Comparison of ENCODE assay signal across 27 cellular contexts in the genomic region with DNA sequence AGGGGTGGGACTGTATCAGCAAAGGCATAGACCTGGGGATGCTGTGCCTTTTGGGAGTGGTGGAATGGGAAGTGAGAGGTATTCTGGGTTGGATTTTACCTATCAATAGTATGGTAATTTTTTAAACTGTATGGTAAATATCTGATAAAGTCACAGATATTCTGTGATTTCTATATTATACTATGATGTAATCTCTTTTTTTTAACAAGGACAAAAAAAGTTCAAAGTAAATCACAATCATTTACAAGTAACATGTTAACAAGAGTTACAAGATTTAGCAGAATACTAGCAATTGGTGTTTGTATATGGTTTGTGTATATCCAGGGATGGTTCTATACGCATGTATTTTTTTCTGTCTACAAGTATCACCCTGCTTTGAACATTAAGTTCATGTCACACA. TPM values are rescaled to one million over a fixed set of nuclear protein-coding genes. Genes with fewer than 3 reads are reported as not detected.
DNase-seq lines count a peak whose midpoint lies in the region; ATAC-seq, FAIRE-seq and TF ChIP-seq lines count a peak whose summit lies in the region.
"Had no signal": no experiment of that assay in that cellular context is flagged by ENCODE, and none has a peak within 500 bp of the region (broad histone marks: within the 10 kb centered on the region; RNA-seq: fewer than 3 reads in every experiment).

No MANE protein-coding gene starts in this region.

- no peaks in the 10 kb centered on the region for H3K4me1 Mint-ChIP-seq in endodermal cell
- H3K4me1 Mint-ChIP-seq: B cell had no signal

- no peak overlapping the region for H3K4me3 Mint-ChIP-seq in endodermal cell
- H3K4me3 Mint-ChIP-seq: B cell; CD4-positive, alpha-beta T cell; CD8-positive, alpha-beta T cell had no signal

- in situ Hi-C loops in HepG2 (cut with HindIII; ENCODE audit: extremely low pct_ligation_motif_present, low pct_unique_long_range_greater_than_20kb) = no loop called here

- no peak overlapping the region for H2AFZ ChIP-seq in HepG2 (ENCODE audit: low read length)

- H3K9ac ChIP-seq in HepG2 (ENCODE audit: insufficient read depth, low read depth, low read length) = no peak overlapping the region
- H3K9ac ChIP-seq in endodermal cell (ENCODE audit: extremely low read depth, low read length, poor library complexity, severe bottlenecking) = no peak overlapping the region
- H3K9ac ChIP-seq: BLaER1 treated with 17β-estradiol and CSF1 and Interleukin-3, amounts not matched to agents 10 nM and 100 nM had no signal

- peaks cover 0 to 15% of the 10 kb centered on the region in 2 experiments; a peak in 1 of 5 replicates for H3K36me3 ChIP-seq in HepG2 (replicated peaks in 1 of 2; ENCODE audit: control insufficient read depth in 1 of 2, insufficient read depth in 2 of 2, low read length in 2 of 2)
- H3K36me3 ChIP-seq in right lobe of liver = no peaks in the 10 kb centered on the region
- peaks cover 26% of the 10 kb centered on the region for H3K36me3 ChIP-seq in endodermal cell (ENCODE audit: control insufficient read depth, insufficient read depth, low read length)
- H3K36me3 ChIP-seq: BLaER1 treated with 17β-estradiol and CSF1 and Interleukin-3, amounts not matched to agents 10 nM and 100 nM had no signal

- H3K9me3 ChIP-seq in HepG2 (ENCODE audit: low read length) (no peaks in the 10 kb centered on the region), right lobe of liver (no peaks in the 10 kb centered on the region), endodermal cell (ENCODE audit: control insufficient read depth, low read length) (peaks cover 10% of the 10 kb centered on the region)
- H3K9me3 ChIP-seq: A549, Caco-2 had no signal

- H3K27me3 ChIP-seq in HepG2 (ENCODE audit: control insufficient read depth in 1 of 2, insufficient read depth in 2 of 2, low read length in 2 of 2) (no peaks in the 10 kb centered on the region), right lobe of liver (no peaks in the 10 kb centered on the region), endodermal cell (ENCODE audit: control insufficient read depth, insufficient read depth, low read length, poor library complexity, severe bottlenecking) (no peaks in the 10 kb centered on the region)
- H3K27me3 ChIP-seq: BLaER1 treated with 17β-estradiol and CSF1 and Interleukin-3, amounts not matched to agents 10 nM and 100 nM had no signal

- H3K4me2 ChIP-seq in HepG2 (ENCODE audit: low read depth, low read length) = no peak overlapping the region
- H3K4me2 ChIP-seq: A549; BLaER1 treated with 17β-estradiol and CSF1 and Interleukin-3, amounts not matched to agents 10 nM and 100 nM had no signal

- TF ChIP-seq CTCF in HepG2 (CRISPR knock-in tag; IDR thresholded peaks at IDR 0.05) (no peak), right lobe of liver (IDR thresholded peaks at IDR 0.05) (no peak), endodermal cell (conservative IDR thresholded peaks at IDR 0.05) (no peak)

- intact Hi-C loops in HepG2 (cut with micrococcal nuclease; ENCODE audit: unreplicated experiment) (no loop called here), right lobe of liver (cut with DNase I) (no loop called here)

- no peak for TF ChIP-seq RAD21 in HepG2 (CRISPR knock-in tag; IDR thresholded peaks at IDR 0.05)

- H3K4me3 ChIP-seq in HepG2 (replicated peaks in 1 of 3; ENCODE audit: insufficient read depth in 1 of 3, low read depth in 2 of 3, low read length in 3 of 3) (no peak overlapping the region), right lobe of liver (no peak overlapping the region), endodermal cell (ENCODE audit: low read length) (no peak overlapping the region)
- H3K4me3 ChIP-seq: A549; BLaER1 treated with 17β-estradiol and CSF1 and Interleukin-3, amounts not matched to agents 10 nM and 100 nM; GM12878 had no signal

- no peak for DNase-seq in HepG2 (ENCODE audit: low spot score)
- no peak for DNase-seq in right lobe of liver
- DNase-seq in endodermal cell = no peak
- DNase-seq in germinal center (ENCODE audit: low spot score) = no peak
- DNase-seq: AML-193; Caco-2; CD4-positive, alpha-beta T cell; CD8-positive, alpha-beta T cell; DMS 273 treated with DMSO at 0.1 percent for 48 hours; DMS153; DMS53; DMS79; DND-41; EL; GDM1 had no signal

- POLR2A ChIA-PET in HepG2 (lab: Yijun Ruan, JAX) = no interaction called here

- peaks cover 32% of the 10 kb centered on the region for H3K36me3 Mint-ChIP-seq in endodermal cell (ENCODE audit: low read depth)
- H3K36me3 Mint-ChIP-seq: CD8-positive, alpha-beta T cell had no signal

- H3K9me3 Mint-ChIP-seq in endodermal cell = peaks cover 5% of the 10 kb centered on the region
- H3K9me3 Mint-ChIP-seq: CD4-positive, alpha-beta T cell; CD8-positive, alpha-beta T cell had no signal

- peak overlapping the region; percentile 2 for H3K27ac Mint-ChIP-seq in endodermal cell
- H3K27ac Mint-ChIP-seq: B cell; CD4-positive, alpha-beta T cell; CD8-positive, alpha-beta T cell had no signal

- 97% methylated on average over 1 of the region's 1 CpG for WGBS in HepG2 (ENCODE audit: low lambda C conversion rate)
- 100% methylated on average over 1 of the region's 1 CpG for WGBS in right lobe of liver (ENCODE audit: insufficient coverage, low coverage, low lambda C conversion rate, missing lambda C conversion rate)
- 100% methylated on average over 1 of the region's 1 CpG for WGBS in endodermal cell (ENCODE audit: insufficient coverage in 1 of 2, insufficient read length in 1 of 2), 2 experiments

- ATAC-seq in HepG2 (no peak), right lobe of liver (no peak), HG02885 (IDR thresholded peaks at IDR 0.05; ENCODE audit: poor library complexity, unreplicated experiment) (no peak)
- ATAC-seq: A549; CD8-positive, alpha-beta T cell; GM12878 had no signal

- TF ChIP-seq EP300 in HepG2 (IDR thresholded peaks at IDR 0.05; ENCODE audit: low read depth in 2 of 2, low read length in 2 of 2) (no peak), HepG2 (CRISPR knock-in tag; IDR thresholded peaks at IDR 0.05; ENCODE audit: borderline replicate concordance) (no peak)

- H3K79me2 ChIP-seq in HepG2 (ENCODE audit: insufficient read depth, low read length) = no peaks in the 10 kb centered on the region

- TF ChIP-seq POLR2A in HepG2 (IDR thresholded peaks at IDR 0.05; ENCODE audit: insufficient read depth in 1 of 2, low read depth in 2 of 2, low read length in 2 of 2) = no peak
- no peak for TF ChIP-seq POLR2A in right lobe of liver (IDR thresholded peaks at IDR 0.05)

- no TSS peak for BruUV-seq in HepG2 (replicated peaks; lab: Mats Ljungman, UMichigan)

- H3K4me1 ChIP-seq in HepG2 (ENCODE audit: insufficient read depth, low read length) (no peaks in the 10 kb centered on the region), right lobe of liver (no peaks in the 10 kb centered on the region), endodermal cell (ENCODE audit: control insufficient read depth, insufficient read depth, low read length) (no peaks in the 10 kb centered on the region)

- H3K27ac ChIP-seq in HepG2 (ENCODE audit: extremely low read length, insufficient read depth, low read length) = no peak overlapping the region
- H3K27ac ChIP-seq in right lobe of liver = no peak overlapping the region
- H3K27ac ChIP-seq in endodermal cell (ENCODE audit: low read depth, low read length) = no peak overlapping the region
- H3K27ac ChIP-seq: 22Rv1; A549; BLaER1 treated with 17β-estradiol and CSF1 and Interleukin-3, amounts not matched to agents 10 nM and 100 nM; C4-2B had no signal

- FAIRE-seq in HepG2 (lab: Jason Lieb, UNC) = no peak
- FAIRE-seq: A549, GM12878, GM12892, GM18507 had no signal

- CTCF ChIA-PET in HepG2 (lab: Yijun Ruan, JAX; ENCODE audit: low intra/inter-chr PET ratio, low total read pairs) = no interaction called here

- no peaks in the 10 kb centered on the region for H4K20me1 ChIP-seq in HepG2 (ENCODE audit: insufficient read depth, low read length)
- H4K20me1 ChIP-seq: BLaER1 treated with 17β-estradiol and CSF1 and Interleukin-3, amounts not matched to agents 10 nM and 100 nM had no signal

- no peaks in the 10 kb centered on the region for H3K27me3 Mint-ChIP-seq in endodermal cell (ENCODE audit: insufficient read depth)
- H3K27me3 Mint-ChIP-seq: B cell; CD4-positive, alpha-beta T cell had no signal

RNA-seq across cellular contexts. Expression of gene BMAL2, which starts 56.0 kb away (rescaled TPM):
- total RNA-seq in HepG2 (2016; rRNA removed; fragmentation: Illumina TruSeq; extraction: Trizol) (27.4 and 37.1 TPM in 2 replicates), right lobe of liver (10 to 100 TPM in 1 of 6 experiments, 1 to 10 TPM in 5; 2.6 to 22.5 (median 4.3) TPM), endodermal cell (10 to 100 TPM; 20.3 to 31.0 TPM)
- total RNA-seq in HepG2 (2016; cell fraction: cytosol; rRNA removed; fragmentation: Illumina TruSeq; extraction: Trizol; ENCODE audit: low read depth) = 37.5 and 44.9 TPM in 2 replicates
- total RNA-seq in HepG2 (2016; cell fraction: insoluble cytoplasmic fraction; rRNA removed; fragmentation: Illumina TruSeq; extraction: Trizol) = 26.8 and 36.0 TPM in 2 replicates
- 68.9 and 79.0 TPM in 2 replicates for total RNA-seq in HepG2 (2016; cell fraction: membrane; rRNA removed; fragmentation: Illumina TruSeq; extraction: Trizol)
- total RNA-seq in HepG2 (2016; cell fraction: nucleus; rRNA removed; fragmentation: Illumina TruSeq; extraction: Trizol) = 12.4 and 15.0 TPM in 2 replicates
- 3.7 and 4.8 TPM in 2 replicates for polyA plus RNA-seq in HepG2 (2011; rRNA removed)
- 1.7 and 2.6 TPM in 2 replicates for polyA plus RNA-seq in HepG2 (2011; cell fraction: cytosol; rRNA removed)
- polyA plus RNA-seq in HepG2 (2011; cell fraction: nucleus; rRNA removed) = 1.1 and 1.2 TPM in 2 replicates
- polyA plus RNA-seq in HepG2 (2012) = 4.4 and 5.5 TPM in 2 replicates
- polyA plus RNA-seq in HepG2 (2016; cell fraction: cytosol; fragmentation: Illumina TruSeq; extraction: Trizol; ENCODE audit: low read depth) = 38.8 and 41.5 TPM in 2 replicates
- 22.0 and 22.8 TPM in 2 replicates for polyA plus RNA-seq in HepG2 (2016; cell fraction: insoluble cytoplasmic fraction; fragmentation: Illumina TruSeq; extraction: Trizol; ENCODE audit: low read depth)
- polyA plus RNA-seq in HepG2 (2016; cell fraction: membrane; fragmentation: Illumina TruSeq; extraction: Trizol; ENCODE audit: low read depth) = 46.5 and 53.9 TPM in 2 replicates
- 12.6 TPM in 2 replicates for polyA plus RNA-seq in HepG2 (2016; cell fraction: nucleus; fragmentation: Illumina TruSeq; extraction: Trizol; ENCODE audit: insufficient read depth, low read depth)
- polyA minus RNA-seq in HepG2 (2011; rRNA and poly(A)+ RNA removed; ENCODE audit: low replicate concordance) = 2.2 and 7.6 TPM in 2 replicates
- 6.4 and 9.6 TPM in 2 replicates for polyA minus RNA-seq in HepG2 (2011; cell fraction: cytosol; rRNA and poly(A)+ RNA removed)
- 4.9 and 9.3 TPM in 2 replicates for polyA minus RNA-seq in HepG2 (2011; cell fraction: nucleus; rRNA and poly(A)+ RNA removed)
- 3.8 TPM for polyA plus RNA-seq in endodermal cell (2013, experiment 1 of 2)
- 4.1 TPM for polyA plus RNA-seq in endodermal cell (2013, experiment 2 of 2)
- total RNA-seq: CD8-positive, alpha-beta T cell had no signal

RNA-seq across cellular contexts. Expression of gene SMCO2, which starts 57.9 kb away (rescaled TPM):
- total RNA-seq in HepG2 (2016; rRNA removed; fragmentation: Illumina TruSeq; extraction: Trizol) = not detected in 2 replicates
- 0.26 TPM in 1 of 2 replicates, not detected in the other for total RNA-seq in HepG2 (2016; cell fraction: cytosol; rRNA removed; fragmentation: Illumina TruSeq; extraction: Trizol; ENCODE audit: low read depth)
- total RNA-seq in HepG2 (2016; cell fraction: insoluble cytoplasmic fraction; rRNA removed; fragmentation: Illumina TruSeq; extraction: Trizol) = 0.13 TPM in 1 of 2 replicates, not detected in the other
- 0.83 TPM in 1 of 2 replicates, not detected in the other for total RNA-seq in HepG2 (2016; cell fraction: membrane; rRNA removed; fragmentation: Illumina TruSeq; extraction: Trizol)
- 0.38 TPM in 1 of 2 replicates, not detected in the other for total RNA-seq in HepG2 (2016; cell fraction: nucleus; rRNA removed; fragmentation: Illumina TruSeq; extraction: Trizol)
- 0.15 and 0.35 TPM in 2 replicates for polyA plus RNA-seq in HepG2 (2011; rRNA removed)
- not detected in 2 replicates for polyA plus RNA-seq in HepG2 (2011; cell fraction: cytosol; rRNA removed)
- polyA plus RNA-seq in HepG2 (2011; cell fraction: nucleus; rRNA removed) = 0.35 and 0.45 TPM in 2 replicates
- polyA plus RNA-seq in HepG2 (2012) = 0.15 TPM in 1 of 2 replicates, not detected in the other
- not detected in 2 replicates for polyA plus RNA-seq in HepG2 (2016; cell fraction: cytosol; fragmentation: Illumina TruSeq; extraction: Trizol; ENCODE audit: low read depth)
- not detected in 2 replicates for polyA plus RNA-seq in HepG2 (2016; cell fraction: insoluble cytoplasmic fraction; fragmentation: Illumina TruSeq; extraction: Trizol; ENCODE audit: low read depth)
- polyA plus RNA-seq in HepG2 (2016; cell fraction: membrane; fragmentation: Illumina TruSeq; extraction: Trizol; ENCODE audit: low read depth) = 0.15 TPM in 1 of 2 replicates, not detected in the other
- polyA plus RNA-seq in HepG2 (2016; cell fraction: nucleus; fragmentation: Illumina TruSeq; extraction: Trizol; ENCODE audit: insufficient read depth, low read depth) = 0.52 TPM in 1 of 2 replicates, not detected in the other
- 0.34 TPM in 1 of 2 replicates, not detected in the other for polyA minus RNA-seq in HepG2 (2011; rRNA and poly(A)+ RNA removed; ENCODE audit: low replicate concordance)
- not detected in 2 replicates for polyA minus RNA-seq in HepG2 (2011; cell fraction: cytosol; rRNA and poly(A)+ RNA removed)
- polyA minus RNA-seq in HepG2 (2011; cell fraction: nucleus; rRNA and poly(A)+ RNA removed) = 0.99 TPM in 1 of 2 replicates, not detected in the other
- under 1 TPM in 1 of 6 experiments, not detected in 5; 0.31 TPM for total RNA-seq in right lobe of liver
- 1 to 10 TPM in 1 of 2 donors, under 1 TPM in 1; 0.31 to 1.0 TPM for total RNA-seq in endodermal cell
- not detected for polyA plus RNA-seq in endodermal cell (2013, experiment 1 of 2)
- polyA plus RNA-seq in endodermal cell (2013, experiment 2 of 2) = not detected
- total RNA-seq: A172; B cell; CD4-positive, alpha-beta T cell; CD8-positive, alpha-beta T cell; Daoy; G401 had no signal
